Comparison of ENCODE assay signal across 8 cellular contexts in genomic region chr1:7902478-7903084, GRCh38. TPM values are rescaled to one million over a fixed set of nuclear protein-coding genes. Genes with fewer than 3 reads are reported as not detected.
DNase-seq lines count a peak whose midpoint lies in the region; ATAC-seq, FAIRE-seq and TF ChIP-seq lines count a peak whose summit lies in the region.

No MANE protein-coding gene starts in this region.

- no peaks in the 10 kb centered on the region for H3K79me2 ChIP-seq in GM23248 (ENCODE audit: insufficient read depth)

- no peaks in the 10 kb centered on the region for H3K9me2 ChIP-seq in GM23248 (ENCODE audit: insufficient read depth)

- no peaks in the 10 kb centered on the region for H3F3A ChIP-seq in GM23248 (ENCODE audit: insufficient read depth)

- intact Hi-C loops in A673 (cut with micrococcal nuclease; ENCODE audit: unreplicated experiment) (loop anchor here (1.0 to 10.0 kb wide), 3 partner anchors 62 to 234 kb away; partner anchors contain the start of gene PARK7), kidney (cut with DNase I) (no loop called here)

- H3K9me3 ChIP-seq in A673 (ENCODE audit: low read depth, low read length, poor library complexity, severe bottlenecking) (no peaks in the 10 kb centered on the region), GM23248 (ENCODE audit: low read depth) (no peaks in the 10 kb centered on the region), kidney (ENCODE audit: control insufficient read depth in 1 of 2, low read length in 2 of 2) (no peaks in the 10 kb centered on the region)

- H4K20me1 ChIP-seq in GM23248 (ENCODE audit: insufficient read depth), result no peaks in the 10 kb centered on the region

- H3K27me3 ChIP-seq in A673 (replicated peaks; ENCODE audit: insufficient read depth, low read depth, low read length, poor library complexity), result no peaks in the 10 kb centered on the region
- H3K27me3 ChIP-seq in GM23248 (replicated peaks; ENCODE audit: insufficient read depth), result no peaks in the 10 kb centered on the region

- POLR2A ChIA-PET in A673 (lab: Charles Lee; ENCODE audit: low non-redundant PET), result no interaction called here

- CTCF ChIA-PET in A673 (lab: Charles Lee), result interaction anchor here (2.8 kb wide), 1 partner anchor 94 kb away, joined by 15 read pairs; no protein-coding TSS in a partner anchor

- no peak overlapping the region for H3K4me3 ChIP-seq in A673 (ENCODE audit: low read depth, low read length, poor library complexity, severe bottlenecking)
- H3K4me3 ChIP-seq in GM23248, result peak overlapping the region; percentile 61
- H3K4me3 ChIP-seq in kidney (ENCODE audit: low read length in 2 of 2), result peak overlapping the region in 1 of 2 donors; percentile 25

- H3K4me1 ChIP-seq in A673 (ENCODE audit: insufficient read depth, low read length, poor library complexity, severe bottlenecking), result peaks cover 4% of the 10 kb centered on the region
- H3K4me1 ChIP-seq in GM23248 (ENCODE audit: insufficient read depth), result no peaks in the 10 kb centered on the region; the same call in 1 of the 2 replicates
- no peaks in the 10 kb centered on the region for H3K4me1 ChIP-seq in kidney (ENCODE audit: control insufficient read depth in 1 of 2, insufficient read depth in 1 of 2, low read depth in 1 of 2, low read length in 2 of 2)

- TF ChIP-seq CTCF in A673 (conservative IDR thresholded peaks at IDR 0.05; ENCODE audit: low read depth, low read length) (peak; percentile 67), kidney (IDR thresholded peaks at IDR 0.05; ENCODE audit: borderline replicate concordance, extremely low read depth, insufficient read depth) (peak; percentile 85)

- H3K9ac ChIP-seq in GM23248 (no peak overlapping the region), kidney (ENCODE audit: low read length in 2 of 2) (no peak overlapping the region)

- peak overlapping the region; percentile 73 for H3K4me2 ChIP-seq in GM23248 (ENCODE audit: unreplicated experiment)

- H3K27ac ChIP-seq in A673 (ENCODE audit: low read depth, low read length, poor library complexity, severe bottlenecking) (no peak overlapping the region), GM23248 (no peak overlapping the region), kidney (ENCODE audit: low read depth in 2 of 2, low read length in 2 of 2) (no peak overlapping the region)

- in situ Hi-C loops in GM23248 (cut with MboI), result loop anchor here (25.0 kb wide), 1 partner anchor 240 kb away; no protein-coding TSS in a partner anchor

- WGBS in GM23248 (ENCODE audit: low coverage in 1 of 2, low lambda C conversion rate in 2 of 2, missing lambda C conversion rate in 2 of 2), 2 experiments, result 10 to 17% methylated on average over 20 to 21 of the region's 21 CpGs

- peak overlapping the region; percentile 94 for H2AFZ ChIP-seq in GM23248

- no peak for FAIRE-seq in kidney (lab: Jason Lieb, UNC)

- no TSS peak for BruUV-seq in A673 (replicated peaks; lab: Mats Ljungman, UMichigan)

- ATAC-seq in GM19397 (IDR thresholded peaks at IDR 0.05; ENCODE audit: unreplicated experiment), result no peak

- H3K36me3 ChIP-seq in A673 (ENCODE audit: insufficient read depth, low read length, poor library complexity, severe bottlenecking), result no peaks in the 10 kb centered on the region
- H3K36me3 ChIP-seq in GM23248 (ENCODE audit: low read depth), result no peaks in the 10 kb centered on the region
- no peaks in the 10 kb centered on the region for H3K36me3 ChIP-seq in kidney (ENCODE audit: control insufficient read depth in 1 of 2, insufficient read depth in 2 of 2, low read length in 2 of 2)

- DNase-seq in A673 (ENCODE audit: low spot score), result peak; percentile 91
- DNase-seq in GM23248, result peak; percentile 80
- peak; percentile 78 for DNase-seq in NCI-H2227 treated with DMSO at 0.1 percent for 48 hours (lab: John Stamatoyannopoulos, UW)
- DNase-seq in activated CD4-positive, CD25-positive, alpha-beta regulatory T cell (lab: John Stamatoyannopoulos, UW), result peak in 3 of 4 experiments; percentile 21 to 28 (median 24)
- DNase-seq in central memory CD4-positive, alpha-beta T cell, result peak; percentile 42
- no peak for DNase-seq in kidney
- DNase-seq in stimulated activated CD4-positive, alpha-beta T cell treated with anti-CD3 and anti-CD28 coated beads, Interleukin-1b, Interleukin-23, amount 100 ng/mL, for 24 hours (ENCODE audit: low read depth in 4 of 4, low spot score in 1 of 4), result peak; percentile 31 to 47 (median 45)

RNA-seq across cellular contexts. Expression of gene TNFRSF9, which starts 38.1 kb away (rescaled TPM):
- 1.4 and 1.8 TPM in 2 replicates for total RNA-seq in A673 (2021)
- 0.13 TPM in 1 of 2 replicates, not detected in the other for total RNA-seq in GM23248 (2014; rRNA removed; shearing (Covaris generic))
- polyA plus RNA-seq in GM23248 (2016; fragmentation: Nextera tagmentation; extraction: Ambion mirVana), result not detected in 2 replicates
- total RNA-seq in kidney, result 0.54 TPM
- not detected for polyA plus RNA-seq in kidney (ENCODE audit: insufficient read depth, low read depth, low replicate concordance)

RNA-seq across cellular contexts. Expression of gene UTS2, which starts 49.7 kb away (rescaled TPM):
- 13.8 and 31.0 TPM in 2 replicates for total RNA-seq in A673 (2021)
- not detected in 2 replicates for total RNA-seq in GM23248 (2014; rRNA removed; shearing (Covaris generic))
- not detected in 2 replicates for polyA plus RNA-seq in GM23248 (2016; fragmentation: Nextera tagmentation; extraction: Ambion mirVana)
- total RNA-seq in kidney, result 0.72 TPM
- not detected for polyA plus RNA-seq in kidney (ENCODE audit: insufficient read depth, low read depth, low replicate concordance)

RNA-seq across cellular contexts. Expression of gene PARK7, which starts 58.9 kb away (rescaled TPM):
- total RNA-seq in A673 (2021), result 352 and 358 TPM in 2 replicates
- 191 and 198 TPM in 2 replicates for total RNA-seq in GM23248 (2014; rRNA removed; shearing (Covaris generic))
- 514 and 522 TPM in 2 replicates for polyA plus RNA-seq in GM23248 (2016; fragmentation: Nextera tagmentation; extraction: Ambion mirVana)
- 239 TPM for total RNA-seq in kidney
- polyA plus RNA-seq in kidney (ENCODE audit: insufficient read depth, low read depth, low replicate concordance), result 481 TPM
